ENCODE assay signal across 22 cellular contexts in genomic region chr6:160420253-160420968, GRCh38.
DNase-seq lines count a peak whose midpoint lies in the region; ATAC-seq and TF ChIP-seq lines count a peak whose summit lies in the region.
"Had no signal": no experiment of that assay in that cellular context is flagged by ENCODE, and none has a peak within 500 bp of the region (broad histone marks: within the 10 kb centered on the region; RNA-seq: fewer than 3 reads in every experiment).

No MANE protein-coding gene starts in this region.

- no peaks in the 10 kb centered on the region for H3K36me3 Mint-ChIP-seq in activated T-cell treated with anti-CD3 and anti-CD28 coated beads, Interleukin-2, amount 50 U/mL, for 4 hours (ENCODE audit: insufficient read depth)

- no peaks in the 10 kb centered on the region for H3K4me1 Mint-ChIP-seq in activated T-cell treated with anti-CD3 and anti-CD28 coated beads, Interleukin-2, amount 50 U/mL, for 4 hours (ENCODE audit: low read depth)

- peak overlapping the region; percentile 21 for H3K9ac ChIP-seq in muscle layer of colon (ENCODE audit: low read length)
- H3K9ac ChIP-seq: GM23248 had no signal

- H3K27me3 ChIP-seq in right atrium auricular region (no peaks in the 10 kb centered on the region), muscle layer of colon (ENCODE audit: control insufficient read depth in 1 of 2, insufficient read depth in 2 of 2, low read length in 2 of 2) (no peaks in the 10 kb centered on the region), uterus (no peaks in the 10 kb centered on the region)
- H3K27me3 ChIP-seq: BE2C, SJSA1 had no signal

- H3K27me3 Mint-ChIP-seq in activated T-cell treated with anti-CD3 and anti-CD28 coated beads, Interleukin-2, amount 50 U/mL, for 4 hours (ENCODE audit: low read depth) = peaks cover 4% of the 10 kb centered on the region

- no peak overlapping the region for H3K4me3 Mint-ChIP-seq in activated T-cell treated with anti-CD3 and anti-CD28 coated beads, Interleukin-2, amount 50 U/mL, for 4 hours
- H3K4me3 Mint-ChIP-seq: CD4-positive, alpha-beta T cell had no signal

- H3K9me3 Mint-ChIP-seq in activated T-cell treated with anti-CD3 and anti-CD28 coated beads, Interleukin-2, amount 50 U/mL, for 4 hours = no peaks in the 10 kb centered on the region
- H3K9me3 Mint-ChIP-seq: CD4-positive, alpha-beta T cell had no signal

- H3K36me3 ChIP-seq in right atrium auricular region (no peaks in the 10 kb centered on the region), muscle layer of colon (ENCODE audit: insufficient read depth, low read length) (no peaks in the 10 kb centered on the region), uterus (no peaks in the 10 kb centered on the region)
- H3K36me3 ChIP-seq: BE2C, SJSA1 had no signal

- TF ChIP-seq CTCF in right atrium auricular region (IDR thresholded peaks at IDR 0.05) = no peak
- TF ChIP-seq CTCF in epithelial cell of esophagus (IDR thresholded peaks at IDR 0.05; ENCODE audit: insufficient read depth, low read depth, low read length, missing control alignments) = no peak
- no peak for TF ChIP-seq CTCF in uterus (IDR thresholded peaks at IDR 0.05)

- ATAC-seq in Right ventricle myocardium superior (ENCODE audit: poor library complexity) (no peak), HG03469 (IDR thresholded peaks at IDR 0.05; ENCODE audit: unreplicated experiment) (no peak)
- ATAC-seq in activated T-cell treated with anti-CD3 and anti-CD28 coated beads, Interleukin-2, amount 50 U/mL, for 4 hours = no peak
- ATAC-seq: HCT116, PC-3 had no signal

- no peaks in the 10 kb centered on the region for H3K4me1 ChIP-seq in right atrium auricular region
- peaks cover 31% of the 10 kb centered on the region for H3K4me1 ChIP-seq in muscle layer of colon (ENCODE audit: insufficient read depth, low read length)
- peaks cover 0 to 6% of the 10 kb centered on the region in 2 donors for H3K4me1 ChIP-seq in uterus
- H3K4me1 ChIP-seq: BE2C, Caco-2, SJSA1 had no signal

- intact Hi-C loops in Right ventricle myocardium superior (cut with DNase I) (no loop called here), uterus (cut with DNase I; ENCODE audit: low total_unique reads) (no loop called here)

- H3K27ac ChIP-seq in right atrium auricular region (peak overlapping the region; percentile 34 to 46), muscle layer of colon (ENCODE audit: low read depth, low read length) (peak overlapping the region; percentile 67), uterus (peak overlapping the region; percentile 68 to 75)
- H3K27ac ChIP-seq: GM23248, SJSA1 had no signal

- no peak for TF ChIP-seq POLR2A in uterus (IDR thresholded peaks at IDR 0.05)

- no peaks in the 10 kb centered on the region for H3K9me3 ChIP-seq in right atrium auricular region
- no peaks in the 10 kb centered on the region for H3K9me3 ChIP-seq in muscle layer of colon (ENCODE audit: low read length)
- H3K9me3 ChIP-seq in uterus = no peaks in the 10 kb centered on the region
- H3K9me3 ChIP-seq: BE2C, Caco-2, SJSA1 had no signal

- H3K4me3 ChIP-seq in right atrium auricular region (no peak overlapping the region), epithelial cell of esophagus (ENCODE audit: low read length) (no peak overlapping the region), muscle layer of colon (ENCODE audit: low read depth in 1 of 2, low read length in 2 of 2) (no peak overlapping the region), uterus (no peak overlapping the region)
- H3K4me3 ChIP-seq: GM23248, SJSA1 had no signal

- DNase-seq in right atrium auricular region (ENCODE audit: low spot score) (no peak), Right ventricle myocardium superior (no peak), epithelial cell of esophagus (ENCODE audit: low read depth) (peak; percentile 80), uterus (no peak), amniotic stem cell (lab: John Stamatoyannopoulos, UW) (no peak)
- no peak for DNase-seq in activated T-cell treated with anti-CD3 and anti-CD28 coated beads, Interleukin-2, amount 50 U/mL, for 4 hours
- DNase-seq: BE2C; Caco-2; CD4-positive, alpha-beta T cell; IMR-90; NCI-H1417 treated with DMSO at 0.1 percent for 48 hours; NCI-H187 treated with DMSO at 0.1 percent for 48 hours; NCI-H226; NCI-H524; NCI-H82; PC-3; RPMI8226 had no signal
